ENCODE assay signal across 21 cellular contexts in genomic region chr3:85572426-85572825, GRCh38.
"Had no signal": no experiment of that assay in that cellular context is flagged by ENCODE, and none has a peak within 500 bp of the region (broad histone marks: within the 10 kb centered on the region; RNA-seq: fewer than 3 reads in every experiment).

No MANE protein-coding gene starts in this region.

- DNase-seq: activated CD4-positive, alpha-beta T cell treated with anti-CD3 and anti-CD28 coated beads for 1 hour; activated CD4-positive, alpha-beta T cell treated with anti-CD3 and anti-CD28 coated beads, Interleukin-2, amount 50 U/mL, for 4 hours; activated naive CD4-positive, alpha-beta T cell; activated T-cell treated with anti-CD3 and anti-CD28 coated beads for 4 hours; anterior cingulate cortex; caudate nucleus; cortex of kidney; effector memory CD8-positive, alpha-beta T cell; left ventricle myocardium superior; occipital lobe; right cardiac atrium had no signal

- H3K4me1 ChIP-seq: gastroesophageal sphincter, suprapubic skin had no signal

- H3K27me3 Mint-ChIP-seq: effector memory CD8-positive, alpha-beta T cell; memory B cell; progenitor cell of endocrine pancreas; stimulated activated naive CD8-positive, alpha-beta T cell treated with anti-CD3 and anti-CD28 coated beads, Interleukin-15, Interleukin-2, amounts not matched to agents 100 ng/mL and 50 ng/mL, for 24 hours; type B pancreatic cell had no signal

- H3K4me3 Mint-ChIP-seq: effector memory CD8-positive, alpha-beta T cell; memory B cell; nephron; stimulated activated naive CD8-positive, alpha-beta T cell treated with anti-CD3 and anti-CD28 coated beads, Interleukin-15, Interleukin-2, amounts not matched to agents 100 ng/mL and 50 ng/mL, for 24 hours; type B pancreatic cell had no signal

- H3K27ac Mint-ChIP-seq: effector memory CD8-positive, alpha-beta T cell; memory B cell; progenitor cell of endocrine pancreas; stimulated activated naive CD8-positive, alpha-beta T cell treated with anti-CD3 and anti-CD28 coated beads, Interleukin-15, Interleukin-2, amounts not matched to agents 100 ng/mL and 50 ng/mL, for 24 hours; type B pancreatic cell had no signal

- H3K9me3 ChIP-seq: gastroesophageal sphincter, suprapubic skin had no signal

- H3K4me1 Mint-ChIP-seq: memory B cell had no signal

- H3K9me3 Mint-ChIP-seq: memory B cell; stimulated activated naive CD8-positive, alpha-beta T cell treated with anti-CD3 and anti-CD28 coated beads, Interleukin-15, Interleukin-2, amounts not matched to agents 100 ng/mL and 50 ng/mL, for 24 hours; type B pancreatic cell had no signal

- H3K36me3 Mint-ChIP-seq: memory B cell, type B pancreatic cell had no signal

- H3K27ac ChIP-seq: epithelial cell of prostate, gastroesophageal sphincter, suprapubic skin, VCaP had no signal

- H3K4me3 ChIP-seq: gastroesophageal sphincter, suprapubic skin had no signal

- FAIRE-seq: keratinocyte had no signal

- H3K27me3 ChIP-seq: gastroesophageal sphincter, suprapubic skin had no signal

- H3K36me3 ChIP-seq: gastroesophageal sphincter, suprapubic skin had no signal
